In the genomic region with DNA sequence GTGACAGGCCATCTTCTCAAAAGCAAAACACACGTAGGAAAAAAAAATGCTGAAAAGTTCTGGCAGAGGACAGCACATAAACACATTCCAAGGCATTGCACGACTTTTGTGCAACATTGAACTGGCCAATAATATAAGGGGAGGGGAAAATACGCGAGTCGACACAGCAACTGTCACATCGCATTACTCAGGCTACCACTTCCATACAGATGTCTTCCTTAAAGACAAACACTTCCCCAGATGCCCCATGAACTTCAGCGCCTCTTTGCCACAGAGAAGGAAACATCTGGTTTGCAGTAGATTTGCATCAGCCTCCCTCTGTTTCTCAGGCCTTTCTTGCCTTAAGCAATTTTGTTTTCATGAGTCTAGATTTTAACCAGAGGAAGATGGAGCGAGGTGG, we compare ENCODE assay signal across 20 cellular contexts.
DNase-seq lines count a peak whose midpoint lies in the region; ATAC-seq, FAIRE-seq and TF ChIP-seq lines count a peak whose summit lies in the region.
"Had no signal": no experiment of that assay in that cellular context is flagged by ENCODE, and none has a peak within 500 bp of the region (broad histone marks: within the 10 kb centered on the region; RNA-seq: fewer than 3 reads in every experiment).

No MANE protein-coding gene starts in this region.

- H3K4me3 ChIP-seq in AG10803 (ENCODE audit: low read length) (no peak overlapping the region), neural progenitor cell (no peak overlapping the region)
- H3K4me3 ChIP-seq: mucosa of descending colon had no signal

- no peaks in the 10 kb centered on the region for H3K9me3 ChIP-seq in neural progenitor cell (ENCODE audit: low read depth)
- H3K9me3 ChIP-seq: mucosa of descending colon had no signal

- H3K4me2 ChIP-seq in neural progenitor cell = no peak overlapping the region

- H3K4me3 Mint-ChIP-seq in neural progenitor cell = no peak overlapping the region
- H3K4me3 Mint-ChIP-seq: T-helper 2 cell treated with Interferon-gamma antibody and Interleukin-4, amounts not matched to agents 5 μg/mL and 100 μg/mL, for 36 hours had no signal

- FAIRE-seq in endometrium (lab: Jason Lieb, UNC) (peak; percentile 48), urothelium cell line (lab: Jason Lieb, UNC) (no peak)
- FAIRE-seq: bronchial epithelial cell, endothelial cell of umbilical vein, HTR-8/SVneo, RCC 7860 had no signal

- no peaks in the 10 kb centered on the region for H3K36me3 ChIP-seq in neural progenitor cell

- no peaks in the 10 kb centered on the region for H3F3A ChIP-seq in neural progenitor cell (ENCODE audit: low read depth)

- H3K9ac ChIP-seq in neural progenitor cell = no peak overlapping the region
- H3K9ac ChIP-seq: parathyroid adenoma had no signal

- peaks cover 6% of the 10 kb centered on the region for H3K27me3 Mint-ChIP-seq in neural progenitor cell (ENCODE audit: insufficient read depth, low read depth)

- H3K9me3 Mint-ChIP-seq in neural progenitor cell = peaks cover 13% of the 10 kb centered on the region

- H4K20me1 ChIP-seq in neural progenitor cell (ENCODE audit: low read depth) = no peaks in the 10 kb centered on the region

- no peaks in the 10 kb centered on the region for H3K36me3 Mint-ChIP-seq in neural progenitor cell

- H3K27me3 ChIP-seq in neural progenitor cell = no peaks in the 10 kb centered on the region

- no peak overlapping the region for H2AFZ ChIP-seq in neural progenitor cell (replicated peaks)
- H2AFZ ChIP-seq: parathyroid adenoma had no signal

- no peak for ATAC-seq in HG03469 (IDR thresholded peaks at IDR 0.05; ENCODE audit: unreplicated experiment)
- ATAC-seq: HCT116, mucosa of descending colon had no signal

- no peak for TF ChIP-seq CTCF in AG10803 (conservative IDR thresholded peaks at IDR 0.05; ENCODE audit: low read length)
- no peak for TF ChIP-seq CTCF in neural progenitor cell (IDR thresholded peaks at IDR 0.05)

- DNase-seq in AG10803 (ENCODE audit: low read depth) (peak; percentile 96), HS-5 (ENCODE audit: low read depth) (peak; percentile 38), neural progenitor cell (ENCODE audit: low spot score) (no peak), HuH-7.5 (ENCODE audit: low spot score) (no peak), urothelium cell line (ENCODE audit: low spot score) (no peak), NCI-H82 (lab: John Stamatoyannopoulos, UW) (no peak)
- DNase-seq: activated CD4-positive, alpha-beta T cell treated with anti-CD3 and anti-CD28 coated beads, Interleukin-2, amount 50 U/mL, for 4 hours; activated naive CD4-positive, alpha-beta T cell; mucosa of descending colon; NCI-H1092 treated with DMSO at 0.1 percent for 48 hours; NCI-H524 had no signal

- peaks cover 5% of the 10 kb centered on the region for H3K4me1 ChIP-seq in neural progenitor cell
- H3K4me1 ChIP-seq: parathyroid adenoma had no signal

- H3K4me1 Mint-ChIP-seq in neural progenitor cell = peaks cover 10% of the 10 kb centered on the region

- H3K27ac Mint-ChIP-seq in neural progenitor cell = peak overlapping the region; percentile 5
- H3K27ac Mint-ChIP-seq: T-helper 2 cell treated with Interferon-gamma antibody and Interleukin-4, amounts not matched to agents 5 μg/mL and 100 μg/mL, for 36 hours had no signal

- no peak overlapping the region for H3K27ac ChIP-seq in neural progenitor cell
- H3K27ac ChIP-seq: parathyroid adenoma had no signal

- H3K79me2 ChIP-seq in neural progenitor cell (ENCODE audit: low read depth) = no peaks in the 10 kb centered on the region
- H3K79me2 ChIP-seq: parathyroid adenoma had no signal

Comparison
In these comparisons a context has a peak if more than half of its experiments do, and no peak if none do; other contexts are left out.
1. DNase-seq: peak in AG10803 (single experiment) and HS-5 (single experiment); none in neural progenitor cell (single experiment), HuH-7.5 (single experiment), urothelium cell line (single experiment) and NCI-H82 (single experiment).